28 cellular contexts compared by ENCODE assay signal in genomic region chr15:28004143-28005003, GRCh38.
DNase-seq lines count a peak whose midpoint lies in the region; ATAC-seq, FAIRE-seq and TF ChIP-seq lines count a peak whose summit lies in the region.
"Had no signal": no experiment of that assay in that cellular context is flagged by ENCODE, and none has a peak within 500 bp of the region (broad histone marks: within the 10 kb centered on the region; RNA-seq: fewer than 3 reads in every experiment).

No MANE protein-coding gene starts in this region.

- H3K36me3 ChIP-seq in astrocyte (ENCODE audit: insufficient read depth, low read length) (no peaks in the 10 kb centered on the region), smooth muscle cell (ENCODE audit: low read depth) (no peaks in the 10 kb centered on the region)
- H3K36me3 ChIP-seq: breast epithelium, neutrophil, prostate gland had no signal

- H3K27ac ChIP-seq in astrocyte (ENCODE audit: low read depth, low read length) (no peak overlapping the region), smooth muscle cell (ENCODE audit: low read depth) (no peak overlapping the region)
- H3K27ac ChIP-seq: breast epithelium, neutrophil, prostate gland had no signal

- H3K4me2 ChIP-seq in astrocyte (ENCODE audit: low read length) (no peak overlapping the region), smooth muscle cell (no peak overlapping the region)
- H3K4me2 ChIP-seq: GM23338, SK-N-SH had no signal

- WGBS in smooth muscle cell (ENCODE audit: low lambda C conversion rate) = 89% methylated on average over 22 of the region's 24 CpGs

- ATAC-seq in left lobe of liver (no peak), sciatic nerve (peak; percentile 24), T-helper 17 cell (no peak)
- ATAC-seq: activated naive CD4-positive, alpha-beta T cell treated with anti-CD3 and anti-CD28 coated beads, Interleukin-2, amount 50 U/mL, for 72 hours; activated T-cell treated with anti-CD3 and anti-CD28 coated beads, Interleukin-2, amount 50 U/mL, for 72 hours; GM23338; PC-3 had no signal

- H3K27me3 Mint-ChIP-seq in astrocyte (ENCODE audit: low read depth, unreplicated experiment) = peaks cover 7% of the 10 kb centered on the region
- H3K27me3 Mint-ChIP-seq in T-helper 17 cell = no peaks in the 10 kb centered on the region

- H3K9me3 ChIP-seq in astrocyte (ENCODE audit: insufficient read depth, low read depth, low read length) (no peaks in the 10 kb centered on the region), T-helper 17 cell (ENCODE audit: control insufficient read depth, low read length, poor library complexity, severe bottlenecking) (no peaks in the 10 kb centered on the region), smooth muscle cell (replicated peaks; ENCODE audit: low read depth) (no peaks in the 10 kb centered on the region)
- H3K9me3 ChIP-seq: breast epithelium, neutrophil, prostate gland, SK-N-SH had no signal

- H3K36me3 Mint-ChIP-seq in astrocyte (ENCODE audit: low read depth, unreplicated experiment) (peaks cover 2% of the 10 kb centered on the region), T-helper 17 cell (ENCODE audit: low read depth) (no peaks in the 10 kb centered on the region)
- H3K36me3 Mint-ChIP-seq: activated naive CD4-positive, alpha-beta T cell treated with anti-CD3 and anti-CD28 coated beads, Interleukin-2, amount 50 U/mL, for 72 hours; CD4-positive, alpha-beta memory T cell had no signal

- H3K9ac ChIP-seq in astrocyte (ENCODE audit: low read length) (no peak overlapping the region), smooth muscle cell (ENCODE audit: low read depth) (no peak overlapping the region)
- H3K9ac ChIP-seq: SK-N-SH had no signal

- DNase-seq in GM20000 (ENCODE audit: low spot score) = peak; percentile 3
- DNase-seq in astrocyte (ENCODE audit: low read depth) = peak; percentile 2
- peak; percentile 29 for DNase-seq in left lobe of liver (ENCODE audit: low spot score)
- DNase-seq in sciatic nerve (ENCODE audit: low spot score) = no peak
- DNase-seq in T-helper 17 cell = no peak
- no peak for DNase-seq in NCI-H524 treated with DMSO at 0.1 percent for 48 hours (lab: John Stamatoyannopoulos, UW)
- no peak for DNase-seq in smooth muscle cell (lab: John Stamatoyannopoulos, UW; ENCODE audit: unreplicated experiment)
- DNase-seq in activated gamma-delta T cell treated with Interleukin-2 at 50 U/mL for 16 hours = no peak
- DNase-seq: activated CD4-positive, alpha-beta T cell treated with anti-CD3 and anti-CD28 coated beads, Interleukin-2, amount 50 U/mL, for 4 hours; activated CD4-positive, CD25-positive, alpha-beta regulatory T cell; activated T-cell treated with anti-CD3 and anti-CD28 coated beads, Interleukin-2, amount 50 U/mL, for 72 hours; amygdala; CD4-positive, alpha-beta memory T cell; effector memory CD4-positive, alpha-beta T cell; KBM-7; mesendoderm; NCI-H1105 treated with DMSO at 0.1 percent for 48 hours; NCI-H1930; NCI-H524; NK-92 treated with Interleukin-12 subunit alpha and Interleukin-12 subunit beta, amount 100 ng/mL, for 24 hours; PC-3; SK-N-SH; stimulated activated naive CD4-positive, alpha-beta T cell had no signal

- no peak overlapping the region for H2AFZ ChIP-seq in astrocyte (ENCODE audit: low read depth, low read length)
- no peak overlapping the region for H2AFZ ChIP-seq in smooth muscle cell (ENCODE audit: low read depth)
- H2AFZ ChIP-seq: GM23338 had no signal

- FAIRE-seq in astrocyte (lab: Jason Lieb, UNC) = no peak

- H4K20me1 ChIP-seq in astrocyte (ENCODE audit: insufficient read depth, low read length) (no peaks in the 10 kb centered on the region), smooth muscle cell (ENCODE audit: low read depth) (no peaks in the 10 kb centered on the region)

- TF ChIP-seq CTCF in GM20000 (IDR thresholded peaks at IDR 0.05; ENCODE audit: extremely low read depth, missing control alignments) (no peak), astrocyte (IDR thresholded peaks at IDR 0.05; ENCODE audit: insufficient read depth, low read depth, low read length) (no peak), smooth muscle cell (IDR thresholded peaks at IDR 0.05; ENCODE audit: borderline replicate concordance, insufficient read depth, poor library complexity, severe bottlenecking) (no peak)

- no peak overlapping the region for H3K27ac Mint-ChIP-seq in astrocyte (ENCODE audit: unreplicated experiment)
- H3K27ac Mint-ChIP-seq in T-helper 17 cell = no peak overlapping the region
- H3K27ac Mint-ChIP-seq: activated naive CD4-positive, alpha-beta T cell treated with anti-CD3 and anti-CD28 coated beads, Interleukin-2, amount 50 U/mL, for 72 hours; activated T-cell treated with anti-CD3 and anti-CD28 coated beads, Interleukin-2, amount 50 U/mL, for 72 hours; GM23338 had no signal

- no peaks in the 10 kb centered on the region for H3K9me3 Mint-ChIP-seq in astrocyte (ENCODE audit: unreplicated experiment)

- H3K4me3 ChIP-seq in astrocyte (ENCODE audit: insufficient read depth, low read depth, low read length) = no peak overlapping the region
- no peak overlapping the region for H3K4me3 ChIP-seq in smooth muscle cell
- H3K4me3 ChIP-seq: breast epithelium, GM23338, prostate gland had no signal

- no peaks in the 10 kb centered on the region for H3F3A ChIP-seq in smooth muscle cell (ENCODE audit: low read depth)

- H3K4me3 Mint-ChIP-seq in astrocyte (ENCODE audit: unreplicated experiment) = no peak overlapping the region
- H3K4me3 Mint-ChIP-seq in T-helper 17 cell = no peak overlapping the region
- H3K4me3 Mint-ChIP-seq: activated T-cell treated with anti-CD3 and anti-CD28 coated beads, Interleukin-2, amount 50 U/mL, for 72 hours; CD4-positive, alpha-beta memory T cell; GM23338 had no signal

- H3K79me2 ChIP-seq in astrocyte (ENCODE audit: insufficient read depth, low read length) (no peaks in the 10 kb centered on the region), smooth muscle cell (ENCODE audit: low read depth) (no peaks in the 10 kb centered on the region)

- no peaks in the 10 kb centered on the region for H3K27me3 ChIP-seq in astrocyte (ENCODE audit: insufficient read depth, low read length)
- no peaks in the 10 kb centered on the region for H3K27me3 ChIP-seq in smooth muscle cell (ENCODE audit: low read depth)
- H3K27me3 ChIP-seq: breast epithelium, neutrophil had no signal

- H3K4me1 ChIP-seq in astrocyte (ENCODE audit: insufficient read depth, low read length) = no peaks in the 10 kb centered on the region
- H3K4me1 ChIP-seq in smooth muscle cell (ENCODE audit: low read depth) = no peaks in the 10 kb centered on the region
- H3K4me1 ChIP-seq: breast epithelium, prostate gland had no signal

- intact Hi-C loops in sciatic nerve (cut with DNase I) = no loop called here

- H3K4me1 Mint-ChIP-seq in astrocyte (ENCODE audit: low read depth, unreplicated experiment) (peaks cover 3% of the 10 kb centered on the region), T-helper 17 cell (no peaks in the 10 kb centered on the region)
- H3K4me1 Mint-ChIP-seq: CD4-positive, alpha-beta memory T cell; GM23338 had no signal

Comparison
In these comparisons a context has a peak if more than half of its experiments do, and no peak if none do; other contexts are left out.
1. DNase-seq: peak in GM20000 (single experiment), astrocyte (single experiment) and left lobe of liver (single experiment); none in sciatic nerve (single experiment), T-helper 17 cell (0 of 3), NCI-H524 treated with DMSO at 0.1 percent for 48 hours (single experiment), smooth muscle cell (single experiment) and activated gamma-delta T cell treated with Interleukin-2 at 50 U/mL for 16 hours (single experiment).